Comparison of ENCODE assay signal across 1 cellular context in the genomic region with DNA sequence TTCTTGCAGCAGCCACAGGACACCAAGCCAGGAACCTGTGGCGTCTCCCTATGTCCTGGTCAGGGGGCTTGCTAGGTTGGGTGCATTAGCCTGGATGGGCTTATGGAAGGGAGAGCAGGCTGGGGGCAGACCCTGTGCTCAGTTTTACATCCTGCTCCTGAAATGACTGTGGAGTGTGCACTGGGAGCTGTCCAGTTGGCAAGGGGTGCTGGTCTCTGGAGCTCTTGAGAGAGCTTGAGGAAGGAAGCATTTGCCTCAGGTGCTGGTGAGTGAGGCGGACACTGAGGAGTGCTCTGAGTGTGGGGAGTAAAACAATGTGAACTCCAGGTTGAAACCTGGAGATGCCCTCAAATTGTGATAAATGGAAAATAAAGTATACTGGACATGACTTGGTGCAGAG.
TF ChIP-seq lines count a peak whose summit lies in the region.

No MANE protein-coding gene starts in this region.

TF ChIP-seq in endothelial cell of umbilical vein, 7 proteins besides CTCF, POLR2A, EP300 and RAD21:
- TF ChIP-seq MYC (IDR thresholded peaks at IDR 0.05; ENCODE audit: low read depth, low read length) (no peak), FOS (IDR thresholded peaks at IDR 0.05; ENCODE audit: borderline replicate concordance, insufficient read depth, low read length) (no peak), POLR2AphosphoS5 (IDR thresholded peaks at IDR 0.05; ENCODE audit: insufficient read depth, low read depth, low read length) (no peak), EZH2 (IDR thresholded peaks at IDR 0.05; ENCODE audit: borderline replicate concordance, low read depth, low read length, severe bottlenecking) (no peak)
- TF ChIP-seq, protein P1, sequence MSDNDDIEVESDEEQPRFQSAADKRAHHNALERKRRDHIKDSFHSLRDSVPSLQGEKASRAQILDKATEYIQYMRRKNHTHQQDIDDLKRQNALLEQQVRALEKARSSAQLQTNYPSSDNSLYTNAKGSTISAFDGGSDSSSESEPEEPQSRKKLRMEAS (IDR thresholded peaks at IDR 0.05; ENCODE audit: insufficient read depth, insufficient read length): no peak
